In genomic region chrX:50586407-50586806, GRCh38 we compare ENCODE assay signal across 31 cellular contexts.
"Had no signal": no experiment of that assay in that cellular context is flagged by ENCODE, and none has a peak within 500 bp of the region (broad histone marks: within the 10 kb centered on the region; RNA-seq: fewer than 3 reads in every experiment).

No MANE protein-coding gene starts in this region.

- H3K36me3 ChIP-seq: adrenal gland, brain microvascular endothelial cell, breast epithelium had no signal

- H3K4me3 ChIP-seq: adrenal gland, body of pancreas, breast epithelium had no signal

- H3K27me3 ChIP-seq: body of pancreas, brain microvascular endothelial cell had no signal

- ATAC-seq: activated CD8-positive, alpha-beta T cell treated with anti-CD3 and anti-CD28 coated beads for 36 hours; activated naive CD4-positive, alpha-beta T cell treated with anti-CD3 and anti-CD28 coated beads, Interleukin-2, amount 50 U/mL, for 72 hours; activated T-cell treated with anti-CD3 and anti-CD28 coated beads, Interleukin-2, amount 50 U/mL, for 4 hours; activated T-cell treated with anti-CD3 and anti-CD28 coated beads, Interleukin-2, amount 50 U/mL, for 72 hours; activated T-helper 17 cell treated with anti-CD3 and anti-CD28 coated beads, Interleukin-2, amount 50 U/mL, for 72 hours; body of pancreas had no signal

- DNase-seq: activated B cell treated with CpG ODN at 0.5 μM for 24 hours; activated CD4-positive, alpha-beta memory T cell treated with anti-CD3 and anti-CD28 coated beads for 36 hours; activated CD4-positive, alpha-beta T cell treated with anti-CD3 and anti-CD28 coated beads for 4 hours; activated CD4-positive, alpha-beta T cell treated with anti-CD3 and anti-CD28 coated beads, Interleukin-2, amount 10 ng/mL, durations not matched to agents 24 days and 14 days; activated CD4-positive, alpha-beta T cell treated with anti-CD3 and anti-CD28 coated beads, Interleukin-2, amount 50 U/mL, for 1 hour; activated CD4-positive, alpha-beta T cell treated with anti-CD3 and anti-CD28 coated beads, Interleukin-2, amount 50 U/mL, for 4 hours; activated CD4-positive, CD25-positive, alpha-beta regulatory T cell treated with anti-CD3 and anti-CD28 coated beads, Interleukin-2, amount 50 U/mL, for 72 hours; activated CD8-positive, alpha-beta memory T cell treated with anti-CD3 and anti-CD28 coated beads, Interleukin-2, amount 50 U/mL, for 4 hours; activated CD8-positive, alpha-beta T cell treated with anti-CD3 and anti-CD28 coated beads for 36 hours; activated effector memory CD4-positive, alpha-beta T cell treated with anti-CD3 and anti-CD28 coated beads, Interleukin-2, amount 50 U/mL, for 16 hours; activated gamma-delta T cell treated with Interleukin-2 at 50 U/mL for 16 hours; activated naive CD4-positive, alpha-beta T cell; activated naive CD4-positive, alpha-beta T cell treated with anti-CD3 and anti-CD28 coated beads for 36 hours; activated naive CD4-positive, alpha-beta T cell treated with anti-CD3 and anti-CD28 coated beads, Interleukin-2, amount 50 U/mL, for 16 hours; activated naive CD8-positive, alpha-beta T cell treated with anti-CD3 and anti-CD28 coated beads for 36 hours; activated T-cell treated with anti-CD3 and anti-CD28 coated beads for 4 hours; activated T-cell treated with anti-CD3 and anti-CD28 coated beads, Interleukin-2, amount 50 U/mL, for 1 hour; activated T-cell treated with anti-CD3 and anti-CD28 coated beads, Interleukin-2, amount 50 U/mL, for 4 hours; activated T-cell treated with anti-CD3 and anti-CD28 coated beads, Interleukin-2, amount 50 U/mL, for 72 hours; adrenal gland; amniotic stem cell; aorta; body of pancreas; brain microvascular endothelial cell; central memory CD4-positive, alpha-beta T cell; T-helper 1 cell; T-helper 2 cell; T-helper 9 cell had no signal
